ENCODE assay signal across 23 cellular contexts in the genomic region with DNA sequence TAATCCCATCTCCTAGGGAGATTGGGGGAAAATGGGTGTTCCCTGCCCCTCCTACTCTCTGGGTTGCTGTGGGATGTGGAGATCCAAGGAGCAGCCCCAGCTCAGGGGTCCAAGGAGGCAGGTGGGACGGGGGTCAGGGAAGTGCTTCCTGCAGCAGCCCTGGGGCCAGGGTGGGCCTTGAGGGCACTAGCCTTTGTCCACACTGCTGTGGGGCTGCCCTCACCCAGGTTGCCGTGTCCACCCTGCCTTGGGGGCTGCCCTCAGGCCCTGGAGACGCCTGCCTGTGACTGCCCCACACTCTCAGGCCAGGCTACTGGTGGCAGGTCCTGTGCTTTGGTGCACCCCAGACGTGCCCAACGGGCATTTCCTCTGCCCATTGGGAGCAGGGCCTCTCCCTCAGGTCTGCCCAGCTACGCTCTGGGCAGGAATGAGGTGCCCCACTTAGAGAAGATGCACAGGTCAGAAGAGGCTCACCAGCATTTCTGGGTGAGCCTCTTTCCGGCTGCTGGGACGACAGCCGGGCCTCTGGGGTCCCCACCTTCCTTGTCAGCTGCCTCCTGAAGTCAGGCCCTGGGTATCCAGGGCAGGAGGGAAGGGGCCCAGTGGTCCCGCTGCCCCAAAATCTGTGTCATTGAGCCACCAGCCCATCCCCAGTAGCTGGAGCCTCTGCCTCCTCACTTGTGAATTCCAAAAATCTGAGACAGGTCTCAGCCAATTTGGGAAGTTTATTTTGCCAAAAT. TPM values are rescaled to one million over a fixed set of nuclear protein-coding genes. Genes with fewer than 3 reads are reported as not detected.
"Had no signal": no experiment of that assay in that cellular context is flagged by ENCODE, and none has a peak within 500 bp of the region (broad histone marks: within the 10 kb centered on the region; RNA-seq: fewer than 3 reads in every experiment).

No MANE protein-coding gene starts in this region.

- H3K27ac ChIP-seq: foreskin keratinocyte, hepatocyte, lower lobe of right lung, right atrium auricular region, testis, upper lobe of left lung, VCaP had no signal

- H3K27ac Mint-ChIP-seq: activated naive CD4-positive, alpha-beta T cell treated with anti-CD3 and anti-CD28 coated beads for 36 hours; activated T-helper 17 cell treated with anti-CD3 and anti-CD28 coated beads, Interleukin-2, amount 50 U/mL, for 72 hours; mesothelial cell of epicardium; natural killer cell treated with Interleukin-12 subunit alpha and Interleukin-12 subunit beta and Interleukin-15 and Interleukin-18, amount 100 ng/mL, for 72 hours; progenitor cell of endocrine pancreas; T-helper 1 cell treated with Interleukin-12 subunit alpha and Interleukin-12 subunit beta and Interleukin-4 antibody, amounts not matched to agents 30 μg/mL and 1 μg/mL, for 36 hours had no signal

- H3K9me3 Mint-ChIP-seq: activated T-helper 17 cell treated with anti-CD3 and anti-CD28 coated beads, Interleukin-2, amount 50 U/mL, for 72 hours had no signal

- H3K4me3 Mint-ChIP-seq: activated naive CD4-positive, alpha-beta T cell treated with anti-CD3 and anti-CD28 coated beads for 36 hours; activated T-helper 17 cell treated with anti-CD3 and anti-CD28 coated beads, Interleukin-2, amount 50 U/mL, for 72 hours; mesothelial cell of epicardium; natural killer cell treated with Interleukin-12 subunit alpha and Interleukin-12 subunit beta and Interleukin-15 and Interleukin-18, amount 100 ng/mL, for 72 hours; T-helper 1 cell treated with Interleukin-12 subunit alpha and Interleukin-12 subunit beta and Interleukin-4 antibody, amounts not matched to agents 30 μg/mL and 1 μg/mL, for 36 hours had no signal

- H3K27me3 ChIP-seq: foreskin keratinocyte, right atrium auricular region, testis had no signal

- H3K4me3 ChIP-seq: hepatocyte, lower lobe of right lung, right atrium auricular region, testis, upper lobe of left lung had no signal

- H3K36me3 Mint-ChIP-seq: brain, mesothelial cell of epicardium had no signal

- H3K4me1 ChIP-seq: foreskin keratinocyte, lower lobe of right lung, upper lobe of left lung had no signal

- H3K4me1 Mint-ChIP-seq: activated T-helper 17 cell treated with anti-CD3 and anti-CD28 coated beads, Interleukin-2, amount 50 U/mL, for 72 hours; mesothelial cell of epicardium had no signal

- H3K36me3 ChIP-seq: lower lobe of right lung, right atrium auricular region, upper lobe of left lung had no signal

- ATAC-seq: activated T-helper 17 cell treated with anti-CD3 and anti-CD28 coated beads, Interleukin-2, amount 50 U/mL, for 72 hours; foreskin keratinocyte; left cardiac atrium; lower lobe of right lung; natural killer cell treated with Interleukin-12 subunit alpha and Interleukin-12 subunit beta and Interleukin-15 and Interleukin-18, amount 100 ng/mL, for 72 hours had no signal

- DNase-seq: activated CD4-positive, alpha-beta T cell treated with anti-CD3 and anti-CD28 coated beads, Interleukin-2, amount 50 U/mL, for 1 hour; activated CD4-positive, CD25-positive, alpha-beta regulatory T cell treated with anti-CD3 and anti-CD28 coated beads, Interleukin-2, amount 50 U/mL, for 72 hours; activated naive CD4-positive, alpha-beta T cell treated with anti-CD3 and anti-CD28 coated beads for 36 hours; anterior cingulate cortex; central memory CD4-positive, alpha-beta T cell; foreskin keratinocyte; left cardiac atrium; lower lobe of right lung; occipital lobe; small intestine; stimulated activated CD4-positive, alpha-beta T cell treated with anti-CD3 and anti-CD28 coated beads, Interleukin-4, amount 100 ng/mL, for 1 hour; testis had no signal

- H3K9me3 ChIP-seq: lower lobe of right lung, testis had no signal

RNA-seq across cellular contexts. Expression of gene MMEL1, which starts 2.6 kb away (rescaled TPM):
- total RNA-seq: epithelial cell of proximal tubule, foreskin keratinocyte, right atrium auricular region had no signal
